Comparison of ENCODE assay signal across 9 cellular contexts in the genomic region with DNA sequence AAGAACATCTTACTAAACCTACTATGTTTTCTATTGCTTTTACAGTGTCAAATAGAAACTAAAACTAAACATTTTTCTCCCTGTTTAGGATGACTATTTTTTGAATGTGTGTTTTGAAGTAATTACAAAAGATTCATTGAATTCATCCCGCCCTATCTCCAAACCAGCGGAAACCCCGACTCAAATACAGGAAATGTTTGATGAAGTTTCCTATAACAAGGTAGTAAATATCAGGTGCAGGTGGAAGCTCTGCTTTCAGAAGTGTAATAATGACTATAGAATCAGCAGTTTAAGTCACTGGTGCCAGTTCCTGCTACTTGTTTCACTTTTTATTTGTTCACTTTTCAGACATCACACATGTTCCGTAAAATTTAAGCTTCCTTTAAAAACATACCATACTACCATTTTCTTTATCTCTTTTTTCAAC. TPM values are rescaled to one million over a fixed set of nuclear protein-coding genes. Genes with fewer than 3 reads are reported as not detected.
DNase-seq lines count a peak whose midpoint lies in the region; ATAC-seq and TF ChIP-seq lines count a peak whose summit lies in the region.
"Had no signal": no experiment of that assay in that cellular context is flagged by ENCODE, and none has a peak within 500 bp of the region (broad histone marks: within the 10 kb centered on the region; RNA-seq: fewer than 3 reads in every experiment).

No MANE protein-coding gene starts in this region.

- intact Hi-C loops in activated CD8-positive, alpha-beta T cell treated with anti-CD3 and anti-CD28 coated beads for 36 hours (cut with micrococcal nuclease), result loop anchor here (5.0 kb wide), 1 partner anchor 36 kb away; no protein-coding TSS in a partner anchor
- intact Hi-C loops in lower leg skin (cut with DNase I; ENCODE audit: low total_unique reads), result no loop called here

- CTCF ChIA-PET in activated CD8-positive, alpha-beta T cell treated with anti-CD3 and anti-CD28 coated beads for 36 hours (lab: Charles Lee), result interaction anchor here (0.7 to 1.9 kb wide), 12 partner anchors 12 to 144 kb away, joined by 3 to 11 read pairs (median 4); partner anchors contain the start of genes ERAP1 and ERAP2

- 42 to 55% methylated on average over 4 of the region's 4 CpGs for WGBS in upper lobe of left lung, 2 donors
- WGBS in lower leg skin, 2 donors, result 75 to 76% methylated on average over 4 of the region's 4 CpGs

- ATAC-seq in HG03108 (IDR thresholded peaks at IDR 0.05; ENCODE audit: unreplicated experiment) (peak; percentile 81), upper lobe of left lung (ENCODE audit: low FRiP score in 2 of 2) (no peak)
- ATAC-seq in activated CD8-positive, alpha-beta T cell treated with anti-CD3 and anti-CD28 coated beads for 36 hours, result peak; percentile 52

- no peaks in the 10 kb centered on the region for H3K27me3 Mint-ChIP-seq in activated CD8-positive, alpha-beta T cell treated with anti-CD3 and anti-CD28 coated beads for 36 hours

- peaks cover 2 to 65% (median 9%) of the 10 kb centered on the region in 4 donors for H3K36me3 ChIP-seq in upper lobe of left lung

- peak overlapping the region in 3 of 4 donors; percentile 6 to 42 (median 28) for H3K27ac ChIP-seq in upper lobe of left lung

- POLR2A ChIA-PET in activated CD8-positive, alpha-beta T cell treated with anti-CD3 and anti-CD28 coated beads for 36 hours (lab: Charles Lee), result interaction anchor here (0.7 to 1.4 kb wide), 6 partner anchors 11 to 67 kb away, joined by 3 to 7 read pairs (median 4); partner anchors contain the start of gene ERAP2

- DNase-seq in activated effector memory CD4-positive, alpha-beta T cell treated with anti-CD3 and anti-CD28 coated beads, Interleukin-2, amount 50 U/mL, for 16 hours, result peak; percentile 76
- DNase-seq in activated effector memory CD4-positive, alpha-beta T cell treated with Interleukin-2 at 50 U/mL for 16 hours, result no peak
- peak; percentile 49 for DNase-seq in activated CD8-positive, alpha-beta T cell treated with anti-CD3 and anti-CD28 coated beads for 36 hours
- no peak for DNase-seq in upper lobe of left lung
- no peak for DNase-seq in lower leg skin (ENCODE audit: low spot score in 2 of 2)
- DNase-seq in GM03348 (ENCODE audit: low spot score), result no peak
- no peak for DNase-seq in NCI-H2029 treated with DMSO at 0.1 percent for 48 hours (lab: John Stamatoyannopoulos, UW)

- H3K27me3 ChIP-seq in upper lobe of left lung, result no peaks in the 10 kb centered on the region

- H3K9me3 Mint-ChIP-seq in activated CD8-positive, alpha-beta T cell treated with anti-CD3 and anti-CD28 coated beads for 36 hours, result no peaks in the 10 kb centered on the region
- H3K9me3 Mint-ChIP-seq: mesothelial cell of epicardium had no signal

- no peaks in the 10 kb centered on the region for H3K4me1 ChIP-seq in upper lobe of left lung

- no peak for TF ChIP-seq CTCF in activated CD8-positive, alpha-beta T cell treated with anti-CD3 and anti-CD28 coated beads for 36 hours (IDR thresholded peaks at IDR 0.05)
- no peak for TF ChIP-seq CTCF in upper lobe of left lung (IDR thresholded peaks at IDR 0.05)
- TF ChIP-seq CTCF in lower leg skin (IDR thresholded peaks at IDR 0.05), result no peak

- peak overlapping the region; percentile 75 for H3K4me3 Mint-ChIP-seq in activated CD8-positive, alpha-beta T cell treated with anti-CD3 and anti-CD28 coated beads for 36 hours
- H3K4me3 Mint-ChIP-seq: mesothelial cell of epicardium had no signal

- peaks cover 57% of the 10 kb centered on the region for H3K4me1 Mint-ChIP-seq in activated CD8-positive, alpha-beta T cell treated with anti-CD3 and anti-CD28 coated beads for 36 hours (ENCODE audit: low read depth)
- H3K4me1 Mint-ChIP-seq: mesothelial cell of epicardium had no signal

- TF ChIP-seq EP300 in upper lobe of left lung (IDR thresholded peaks at IDR 0.05), result no peak

- H3K36me3 Mint-ChIP-seq in activated CD8-positive, alpha-beta T cell treated with anti-CD3 and anti-CD28 coated beads for 36 hours (ENCODE audit: low read depth), result peaks cover 64% of the 10 kb centered on the region
- H3K36me3 Mint-ChIP-seq: mesothelial cell of epicardium had no signal

- H3K4me3 ChIP-seq in upper lobe of left lung (no peak overlapping the region), lower leg skin (ENCODE audit: low read depth, poor library complexity, severe bottlenecking) (no peak overlapping the region)

- no peaks in the 10 kb centered on the region for H3K9me3 ChIP-seq in upper lobe of left lung

- H3K27ac Mint-ChIP-seq in activated CD8-positive, alpha-beta T cell treated with anti-CD3 and anti-CD28 coated beads for 36 hours, result peak overlapping the region; percentile 95
- H3K27ac Mint-ChIP-seq: mesothelial cell of epicardium had no signal

- TF ChIP-seq POLR2A in upper lobe of left lung (IDR thresholded peaks at IDR 0.05) (no peak), lower leg skin (IDR thresholded peaks at IDR 0.05) (no peak)

RNA-seq across cellular contexts. Expression of gene ERAP2, which starts 20.0 kb away (rescaled TPM):
- 10 to 100 TPM; 43.0 to 44.5 TPM for total RNA-seq in activated CD8-positive, alpha-beta T cell treated with anti-CD3 and anti-CD28 coated beads for 36 hours
- total RNA-seq in upper lobe of left lung, result 10 to 100 TPM; 19.9 to 24.8 (median 22.1) TPM
- 10 to 100 TPM in 1 of 4 donors, 1 to 10 TPM in 3; 5.0 to 11.0 (median 9.3) TPM for total RNA-seq in lower leg skin

RNA-seq across cellular contexts. Expression of gene LNPEP, which starts 39.6 kb away (rescaled TPM):
- 10 to 100 TPM; 51.2 to 53.7 TPM for total RNA-seq in activated CD8-positive, alpha-beta T cell treated with anti-CD3 and anti-CD28 coated beads for 36 hours
- total RNA-seq in upper lobe of left lung, result 10 to 100 TPM; 28.9 to 67.2 (median 42.7) TPM
- 10 to 100 TPM; 53.9 to 60.1 (median 56.9) TPM for total RNA-seq in lower leg skin

Comparison
In these comparisons a context has a peak if more than half of its experiments do, and no peak if none do; other contexts are left out.
1. DNase-seq: peak in activated effector memory CD4-positive, alpha-beta T cell treated with anti-CD3 and anti-CD28 coated beads, Interleukin-2, amount 50 U/mL, for 16 hours (single experiment) and activated CD8-positive, alpha-beta T cell treated with anti-CD3 and anti-CD28 coated beads for 36 hours (single experiment); none in activated effector memory CD4-positive, alpha-beta T cell treated with Interleukin-2 at 50 U/mL for 16 hours (single experiment), upper lobe of left lung (0 of 2), lower leg skin (0 of 2), GM03348 (single experiment) and NCI-H2029 treated with DMSO at 0.1 percent for 48 hours (single experiment).
2. ATAC-seq: peak in HG03108 (single experiment) and activated CD8-positive, alpha-beta T cell treated with anti-CD3 and anti-CD28 coated beads for 36 hours (single experiment); none in upper lobe of left lung (0 of 2).